Comparison of ENCODE assay signal across 8 cellular contexts in the genomic region with DNA sequence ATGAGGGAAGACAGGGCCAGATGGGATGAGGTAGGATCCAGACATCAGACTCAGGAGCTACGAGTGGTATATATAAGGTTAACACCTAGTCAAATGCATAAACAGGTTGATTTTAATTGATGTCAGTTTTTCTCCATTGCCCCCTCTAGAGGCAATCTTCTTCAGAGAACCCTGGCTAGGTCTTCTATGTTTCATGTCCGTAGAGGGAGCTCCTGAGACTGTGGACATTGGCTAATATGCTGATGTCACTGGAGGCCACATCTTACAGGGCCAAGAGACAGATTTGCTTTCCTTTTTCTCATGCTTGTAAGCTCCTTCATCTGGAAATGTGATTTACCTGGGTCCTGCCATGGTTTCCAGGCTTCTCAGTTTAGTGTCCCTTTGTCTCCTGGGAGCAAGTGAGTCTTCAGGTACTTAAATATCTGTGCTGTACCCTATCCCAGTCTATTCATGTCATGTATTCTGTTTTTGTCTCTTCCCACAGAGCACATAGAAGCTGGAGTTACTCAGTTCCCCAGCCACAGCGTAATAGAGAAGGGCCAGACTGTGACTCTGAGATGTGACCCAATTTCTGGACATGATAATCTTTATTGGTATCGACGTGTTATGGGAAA.
DNase-seq lines count a peak whose midpoint lies in the region; ATAC-seq and TF ChIP-seq lines count a peak whose summit lies in the region.

No MANE protein-coding gene starts in this region.

- H3K36me3 ChIP-seq in vagina = no peaks in the 10 kb centered on the region

- no peaks in the 10 kb centered on the region for H3K36me3 Mint-ChIP-seq in memory B cell

- H3K4me1 ChIP-seq in vagina = no peaks in the 10 kb centered on the region

- no peak overlapping the region for H3K27ac ChIP-seq in vagina

- peak; percentile 1 for DNase-seq in DMS153 (lab: John Stamatoyannopoulos, UW)
- DNase-seq in NCI-H526 treated with DMSO at 0.1 percent for 48 hours (lab: John Stamatoyannopoulos, UW) = peak; percentile 45
- peak; percentile 78 to 90 for DNase-seq in cardiac fibroblast (ENCODE audit: low read depth in 2 of 2)
- peak in 1 of 2 donors; percentile 12 for DNase-seq in memory B cell (ENCODE audit: low spot score in 2 of 2)
- no peak for DNase-seq in NCI-H2227 (lab: John Stamatoyannopoulos, UW; ENCODE audit: unreplicated experiment)
- DNase-seq in vagina (ENCODE audit: extremely low spot score in 2 of 2) = no peak

- H3K4me3 ChIP-seq in cardiac fibroblast (replicated peaks in 1 of 2; ENCODE audit: low read depth in 2 of 2, low read length in 2 of 2) (no peak overlapping the region), vagina (no peak overlapping the region)

- no peaks in the 10 kb centered on the region for H3K9me3 ChIP-seq in vagina

- no peaks in the 10 kb centered on the region for H3K9me3 Mint-ChIP-seq in memory B cell

- intact Hi-C loops in vagina (cut with DNase I) = no loop called here

- no peaks in the 10 kb centered on the region for H3K4me1 Mint-ChIP-seq in memory B cell

- ATAC-seq in GM18867 (IDR thresholded peaks at IDR 0.05; ENCODE audit: unreplicated experiment) (peak; percentile 92), HG02938 (IDR thresholded peaks at IDR 0.05; ENCODE audit: unreplicated experiment) (peak; percentile 70), memory B cell (ENCODE audit: low read depth) (peak; percentile 78)

- peaks cover 1% of the 10 kb centered on the region for H3K27me3 Mint-ChIP-seq in memory B cell

- no peak overlapping the region for H3K4me3 Mint-ChIP-seq in memory B cell

- TF ChIP-seq CTCF in cardiac fibroblast (IDR thresholded peaks at IDR 0.05; ENCODE audit: low read depth, low read length) = peak; percentile 93
- no peak for TF ChIP-seq CTCF in vagina (IDR thresholded peaks at IDR 0.05)

- no peak for TF ChIP-seq POLR2A in vagina (IDR thresholded peaks at IDR 0.05)

- no peaks in the 10 kb centered on the region for H3K27me3 ChIP-seq in vagina

- H3K27ac Mint-ChIP-seq in memory B cell = no peak overlapping the region

Comparison
In these comparisons a context has a peak if more than half of its experiments do, and no peak if none do; other contexts are left out.
1. DNase-seq: peak in DMS153 (single experiment), NCI-H526 treated with DMSO at 0.1 percent for 48 hours (single experiment) and cardiac fibroblast (2 of 2); none in NCI-H2227 (single experiment) and vagina (0 of 2).
2. Peak in every context shown above with its lines, with median percentiles within 50 percentile points of each other: ATAC-seq.